ENCODE assay signal across 17 cellular contexts in the genomic region with DNA sequence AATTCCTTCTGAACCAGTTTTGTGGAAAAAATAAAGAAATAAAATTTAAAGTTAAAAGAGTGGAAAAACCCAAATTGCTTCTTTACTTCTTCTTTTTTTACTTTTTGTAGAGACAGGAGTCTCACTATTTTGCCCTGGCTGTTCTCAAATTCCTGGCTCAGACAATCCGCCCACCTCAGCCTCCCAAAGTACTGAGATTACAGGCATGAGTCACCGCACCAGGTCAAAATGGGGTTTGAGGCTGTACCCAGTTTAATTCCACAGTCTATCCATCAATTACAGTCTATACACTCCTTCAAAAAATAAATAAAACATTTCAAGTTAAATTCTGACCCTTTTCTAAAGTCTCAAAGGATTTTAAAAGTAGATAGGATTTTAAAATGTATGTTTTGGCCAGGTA.
"Had no signal": no experiment of that assay in that cellular context is flagged by ENCODE, and none has a peak within 500 bp of the region (broad histone marks: within the 10 kb centered on the region; RNA-seq: fewer than 3 reads in every experiment).

No MANE protein-coding gene starts in this region.

- DNase-seq: activated CD4-positive, alpha-beta T cell treated with anti-CD3 and anti-CD28 coated beads, Interleukin-2, amount 50 U/mL, for 1 hour; activated CD4-positive, CD25-positive, alpha-beta regulatory T cell; activated naive CD4-positive, alpha-beta T cell treated with Interleukin-2 at 50 U/mL for 16 hours; aorta; colonic mucosa; foreskin fibroblast; kidney glomerular epithelial cell; left ventricle myocardium superior; mucosa of descending colon; natural killer cell; retina; stimulated activated CD4-positive, alpha-beta T cell treated with anti-CD3 and anti-CD28 coated beads, Interleukin-2, amount 100 ng/mL, for 48 hours; stimulated activated naive CD4-positive, alpha-beta T cell; tibial artery had no signal

- H3K9me3 ChIP-seq: colonic mucosa, mucosa of descending colon, neutrophil, tibial artery had no signal

- H3K36me3 ChIP-seq: colonic mucosa, neutrophil, tibial artery had no signal

- H3K4me3 ChIP-seq: colonic mucosa, mucosa of descending colon, tibial artery had no signal

- H3K27me3 ChIP-seq: colonic mucosa, neutrophil, tibial artery had no signal

- FAIRE-seq: endometrium, urothelium cell line had no signal

- H3K4me1 ChIP-seq: colonic mucosa, tibial artery had no signal

- H3K27ac ChIP-seq: colonic mucosa, neutrophil, tibial artery had no signal
